In genomic region chr5:867300-867699, GRCh38 we compare ENCODE assay signal across 15 cellular contexts. TPM values are rescaled to one million over a fixed set of nuclear protein-coding genes. Genes with fewer than 3 reads are reported as not detected.
DNase-seq lines count a peak whose midpoint lies in the region; ATAC-seq and TF ChIP-seq lines count a peak whose summit lies in the region.
"Had no signal": no experiment of that assay in that cellular context is flagged by ENCODE, and none has a peak within 500 bp of the region (broad histone marks: within the 10 kb centered on the region; RNA-seq: fewer than 3 reads in every experiment).

No MANE protein-coding gene starts in this region.

- peaks cover 74% of the 10 kb centered on the region for H3K36me3 Mint-ChIP-seq in endodermal cell (ENCODE audit: low read depth)

- no peaks in the 10 kb centered on the region for H3K27me3 Mint-ChIP-seq in endodermal cell (ENCODE audit: insufficient read depth)
- H3K27me3 Mint-ChIP-seq: CD8-positive, alpha-beta memory T cell had no signal

- H3K79me2 ChIP-seq in PC-3 (ENCODE audit: low read length): no peaks in the 10 kb centered on the region

- no peak overlapping the region for H2AFZ ChIP-seq in PC-3 (ENCODE audit: low read length)

- no peaks in the 10 kb centered on the region for H4K20me1 ChIP-seq in PC-3 (ENCODE audit: low read length)

- no peaks in the 10 kb centered on the region for H3K9me3 Mint-ChIP-seq in endodermal cell
- H3K9me3 Mint-ChIP-seq: CD8-positive, alpha-beta memory T cell had no signal

- POLR2A ChIA-PET in PC-3 (lab: Charles Lee; ENCODE audit: unreplicated experiment): no interaction called here

- DNase-seq in Right ventricle myocardium superior (peak; percentile 37), cardiac septum (ENCODE audit: low spot score) (no peak), PC-3 (no peak), endodermal cell (no peak), psoas muscle (peak; percentile 9 to 48), inferior parietal cortex (ENCODE audit: extremely low spot score) (no peak)
- DNase-seq: 8988T; CD8-positive, alpha-beta memory T cell; Karpas-422; NCI-H1417; NCI-H2029 treated with DMSO at 0.1 percent for 48 hours; NCI-H510A treated with DMSO at 0.1 percent for 48 hours had no signal

- H3K9me2 ChIP-seq in PC-3 (replicated peaks; ENCODE audit: low read length): no peaks in the 10 kb centered on the region

- H3K9me3 ChIP-seq in PC-3 (ENCODE audit: low read length) (no peaks in the 10 kb centered on the region), endodermal cell (ENCODE audit: control insufficient read depth, low read length) (no peaks in the 10 kb centered on the region), psoas muscle (no peaks in the 10 kb centered on the region)
- H3K9me3 ChIP-seq: BLaER1 had no signal

- no peaks in the 10 kb centered on the region for H3K4me1 Mint-ChIP-seq in endodermal cell

- no peaks in the 10 kb centered on the region for H3F3A ChIP-seq in PC-3 (ENCODE audit: low read length, unreplicated experiment)

- no peak overlapping the region for H3K4me3 Mint-ChIP-seq in endodermal cell
- H3K4me3 Mint-ChIP-seq: CD8-positive, alpha-beta memory T cell had no signal

- intact Hi-C loops in Right ventricle myocardium superior (cut with DNase I) (no loop called here), cardiac septum (cut with DNase I) (no loop called here), PC-3 (cut with micrococcal nuclease) (no loop called here), psoas muscle (cut with DNase I) (no loop called here)

- H3K27ac ChIP-seq in PC-3 (ENCODE audit: low read length): no peak overlapping the region
- H3K27ac ChIP-seq in endodermal cell (ENCODE audit: low read depth, low read length): no peak overlapping the region
- H3K27ac ChIP-seq in psoas muscle: no peak overlapping the region
- H3K27ac ChIP-seq: BLaER1 had no signal

- no peak overlapping the region for H3K27ac Mint-ChIP-seq in endodermal cell

- TF ChIP-seq CTCF in PC-3 (conservative IDR thresholded peaks at IDR 0.05; ENCODE audit: low read depth, low read length): 0 out of 2 replicates have a peak, but pooled peaks have one; percentile 9
- TF ChIP-seq CTCF in endodermal cell (conservative IDR thresholded peaks at IDR 0.05): peak; percentile 46
- TF ChIP-seq CTCF in psoas muscle (IDR thresholded peaks at IDR 0.05): no peak

- H3K36me3 ChIP-seq in PC-3 (ENCODE audit: low read depth, low read length) (peaks cover 80% of the 10 kb centered on the region), endodermal cell (ENCODE audit: control insufficient read depth, insufficient read depth, low read length) (peaks cover 93% of the 10 kb centered on the region), psoas muscle (ENCODE audit: insufficient read depth in 1 of 2, low read depth in 1 of 2) (peaks cover 24 to 100% of the 10 kb centered on the region in 2 donors)

- H3K4me1 ChIP-seq in PC-3 (ENCODE audit: insufficient read depth, low read length) (no peaks in the 10 kb centered on the region), endodermal cell (ENCODE audit: control insufficient read depth, insufficient read depth, low read length) (peaks cover under 1% of the 10 kb centered on the region), psoas muscle (no peaks in the 10 kb centered on the region)

- H3K4me2 ChIP-seq in PC-3 (ENCODE audit: low read length): no peak overlapping the region
- H3K4me2 ChIP-seq: BLaER1 had no signal

- ATAC-seq in Right ventricle myocardium superior (ENCODE audit: poor library complexity) (no peak), PC-3 (no peak), psoas muscle (no peak), HG03354 (IDR thresholded peaks at IDR 0.05; ENCODE audit: poor library complexity, severe bottlenecking, unreplicated experiment) (no peak), HG02588 (IDR thresholded peaks at IDR 0.05; ENCODE audit: unreplicated experiment) (no peak)

- no peak overlapping the region for H3K4me3 ChIP-seq in PC-3 (ENCODE audit: low read length)
- no peak overlapping the region for H3K4me3 ChIP-seq in endodermal cell (ENCODE audit: low read length)
- H3K4me3 ChIP-seq in psoas muscle: no peak overlapping the region
- H3K4me3 ChIP-seq: BLaER1 had no signal

- WGBS in endodermal cell (ENCODE audit: insufficient coverage in 1 of 2, insufficient read length in 1 of 2), 2 experiments: 92 to 100% methylated on average over 2 to 5 of the region's 5 CpGs
- WGBS in psoas muscle, 3 donors: 64 to 91% (median 82%) methylated on average over 5 of the region's 5 CpGs

- H3K9ac ChIP-seq in PC-3 (ENCODE audit: low read length) (no peak overlapping the region), endodermal cell (ENCODE audit: extremely low read depth, low read length, poor library complexity, severe bottlenecking) (no peak overlapping the region)
- H3K9ac ChIP-seq: BLaER1 had no signal

- CTCF ChIA-PET in PC-3 (lab: Charles Lee): no interaction called here

- no peaks in the 10 kb centered on the region for H3K27me3 ChIP-seq in PC-3 (ENCODE audit: low read length)
- no peaks in the 10 kb centered on the region for H3K27me3 ChIP-seq in endodermal cell (ENCODE audit: control insufficient read depth, insufficient read depth, low read length, poor library complexity, severe bottlenecking)
- H3K27me3 ChIP-seq in psoas muscle (ENCODE audit: insufficient read depth in 3 of 3, low read length in 2 of 3): no peaks in the 10 kb centered on the region
- H3K27me3 ChIP-seq: BLaER1 had no signal

- BruUV-seq in PC-3 (replicated peaks; lab: Mats Ljungman, UMichigan): no TSS peak

RNA-seq across cellular contexts. Expression of gene ZDHHC11, which starts 16.5 kb away (rescaled TPM):
- total RNA-seq in Right ventricle myocardium superior (55.6 TPM), cardiac septum (10.6 TPM), PC-3 (2014; rRNA removed) (21.5 and 26.0 TPM in 2 replicates), endodermal cell (10 to 100 TPM; 10.6 to 28.9 TPM), psoas muscle (1 to 10 TPM; 1.6 to 9.4 (median 2.8) TPM)
- polyA plus RNA-seq in endodermal cell (2013, experiment 1 of 2): 8.4 TPM
- polyA plus RNA-seq in endodermal cell (2013, experiment 2 of 2): 10.4 TPM
- polyA plus RNA-seq in psoas muscle: 1 to 10 TPM in 1 of 3 donors, under 1 TPM in 2; 0.44 to 6.7 (median 0.51) TPM
- polyA plus RNA-seq: CD8-positive, alpha-beta memory T cell had no signal

RNA-seq across cellular contexts. Expression of gene BRD9, which starts 25.3 kb away (rescaled TPM):
- 28.0 TPM for total RNA-seq in Right ventricle myocardium superior
- 25.9 TPM for total RNA-seq in cardiac septum
- 50.4 and 64.7 TPM in 2 replicates for total RNA-seq in PC-3 (2014; rRNA removed)
- 10 to 100 TPM; 58.2 to 67.9 TPM for total RNA-seq in endodermal cell
- polyA plus RNA-seq in endodermal cell (2013, experiment 1 of 2): 48.1 TPM
- polyA plus RNA-seq in endodermal cell (2013, experiment 2 of 2): 43.1 TPM
- 10 to 100 TPM; 21.3 to 28.0 (median 22.3) TPM for total RNA-seq in psoas muscle
- polyA plus RNA-seq in psoas muscle: 10 to 100 TPM; 18.7 to 26.6 (median 24.8) TPM

RNA-seq across cellular contexts. Expression of gene TRIP13, which starts 25.4 kb away (rescaled TPM):
- total RNA-seq in Right ventricle myocardium superior (0.48 TPM), cardiac septum (0.57 TPM), PC-3 (2014; rRNA removed) (56.4 and 69.0 TPM in 2 replicates), endodermal cell (10 to 100 TPM; 21.9 to 32.4 TPM), psoas muscle (under 1 TPM; 0.39 to 0.89 (median 0.76) TPM)
- 31.7 TPM for polyA plus RNA-seq in endodermal cell (2013, experiment 1 of 2)
- polyA plus RNA-seq in endodermal cell (2013, experiment 2 of 2): 31.8 TPM
- polyA plus RNA-seq in psoas muscle: 1 to 10 TPM in 1 of 3 donors, under 1 TPM in 2; 0.44 to 2.9 (median 0.83) TPM

Comparison
In these comparisons a context has a peak if more than half of its experiments do, and no peak if none do; other contexts are left out.
1. DNase-seq: peak in Right ventricle myocardium superior (single experiment) and psoas muscle (2 of 2); none in cardiac septum (single experiment), PC-3 (single experiment), endodermal cell (single experiment) and inferior parietal cortex (single experiment).
2. RNA of gene TRIP13, which starts 25.4 kb away (total RNA-seq): 56.4 to 69.0 TPM in PC-3 and 21.9 to 32.4 TPM in endodermal cell; 0.39 to 0.89 TPM in psoas muscle, 0.57 TPM in cardiac septum (single experiment) and 0.48 TPM in Right ventricle myocardium superior (single experiment); every median in the first group is over 10 times any median in the second.